In genomic region chr16:31273676-31274075, GRCh38 we compare ENCODE assay signal across 1 cellular context.
TF ChIP-seq lines count a peak whose summit lies in the region.

No MANE protein-coding gene starts in this region.

TF ChIP-seq in GM23338, 12 proteins besides CTCF, POLR2A, EP300 and RAD21:
- TF ChIP-seq ZNF331 (CRISPR knock-in tag; IDR thresholded peaks at IDR 0.05; ENCODE audit: low read depth) (no peak), ZNF114 (CRISPR knock-in tag; IDR thresholded peaks at IDR 0.05) (no peak), CREB1 (CRISPR knock-in tag; IDR thresholded peaks at IDR 0.05; ENCODE audit: low read depth) (no peak), JUNB (IDR thresholded peaks at IDR 0.05; ENCODE audit: unreplicated experiment) (no peak)
